Comparison of ENCODE assay signal across 8 cellular contexts in the genomic region with DNA sequence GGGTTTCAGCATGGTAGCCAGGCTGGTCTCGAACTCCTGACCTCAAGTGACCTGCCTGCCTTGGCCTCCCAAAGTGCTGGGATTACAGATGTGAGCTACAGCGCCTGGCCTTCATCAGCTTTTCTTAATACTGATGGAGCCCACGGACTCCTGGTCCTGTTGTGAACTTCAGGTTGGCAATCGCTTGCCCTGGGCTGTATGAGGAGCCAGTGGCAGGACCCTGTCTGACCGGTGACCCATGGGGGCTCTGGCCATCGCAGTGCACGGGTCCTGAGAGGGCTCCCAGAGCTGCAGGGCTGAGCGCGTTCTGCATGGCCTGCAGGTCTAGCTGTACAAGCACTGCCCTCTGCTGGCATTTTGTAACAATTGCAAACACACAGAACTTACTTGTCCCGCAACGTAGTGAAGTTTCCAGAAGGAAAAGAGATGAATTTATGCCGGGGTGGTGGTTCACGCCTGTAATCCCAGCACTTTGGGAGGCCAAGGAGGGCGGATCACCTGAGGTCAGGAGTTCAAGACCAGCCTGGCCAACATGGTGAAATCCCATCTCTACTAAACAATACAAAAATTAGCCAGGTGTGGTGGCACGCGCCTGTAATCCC. TPM values are rescaled to one million over a fixed set of nuclear protein-coding genes. Genes with fewer than 3 reads are reported as not detected.
DNase-seq lines count a peak whose midpoint lies in the region; ATAC-seq, FAIRE-seq and TF ChIP-seq lines count a peak whose summit lies in the region.
"Not testable (repeated sequence)": the region's sequence is repeated elsewhere in the genome, so short reads cannot be mapped to it uniquely, and the experiment has no call there.

No MANE protein-coding gene starts in this region.

- not testable (repeated sequence) for H3K27me3 Mint-ChIP-seq in CD8-positive, alpha-beta memory T cell

- ATAC-seq in GM19455 (IDR thresholded peaks at IDR 0.05; ENCODE audit: unreplicated experiment) (peak; percentile 84), HG03565 (IDR thresholded peaks at IDR 0.05; ENCODE audit: unreplicated experiment) (peak; percentile 81)

- not testable (repeated sequence) for H3K27me3 ChIP-seq in CD8-positive, alpha-beta memory T cell (ENCODE audit: insufficient read depth, low read length, poor library complexity, severe bottlenecking); colonic mucosa

- peak overlapping the region in 1 of 8 donors; percentile 10 for H3K27ac Mint-ChIP-seq in CD8-positive, alpha-beta memory T cell

- H3K4me1 Mint-ChIP-seq in CD8-positive, alpha-beta memory T cell: not testable (repeated sequence)

- not testable (repeated sequence) for H3K4me1 ChIP-seq in CD8-positive, alpha-beta memory T cell (ENCODE audit: insufficient read depth, low read length); colonic mucosa; kidney (ENCODE audit: control insufficient read depth in 1 of 2, insufficient read depth in 1 of 2, low read depth in 1 of 2, low read length in 2 of 2)

- H3K27ac ChIP-seq in CD8-positive, alpha-beta memory T cell (ENCODE audit: low read depth, low read length); colonic mucosa; kidney (ENCODE audit: low read depth in 2 of 2, low read length in 2 of 2): not testable (repeated sequence)

- intact Hi-C loops in colonic mucosa (cut with DNase I) (loop anchor here (5.0 kb wide), 1 partner anchor 88 kb away; no protein-coding TSS in a partner anchor), kidney (cut with DNase I) (loop anchor here (10.0 kb wide), 1 partner anchor 126 kb away; no protein-coding TSS in a partner anchor)

- not testable (repeated sequence) for FAIRE-seq in kidney (lab: Jason Lieb, UNC)

- not testable (repeated sequence) for H3K36me3 ChIP-seq in CD8-positive, alpha-beta memory T cell (ENCODE audit: insufficient read depth, low read length); colonic mucosa; kidney (ENCODE audit: control insufficient read depth in 1 of 2, insufficient read depth in 2 of 2, low read length in 2 of 2)

- H3K9me3 ChIP-seq in CD8-positive, alpha-beta memory T cell (ENCODE audit: low read length); colonic mucosa; kidney (ENCODE audit: control insufficient read depth in 1 of 2, low read length in 2 of 2): not testable (repeated sequence)

- peak; percentile 33 to 71 (median 49) for DNase-seq in CD8-positive, alpha-beta memory T cell
- peak; percentile 19 for DNase-seq in NCI-H526 treated with DMSO at 0.1 percent for 48 hours (lab: John Stamatoyannopoulos, UW)
- DNase-seq in activated CD4-positive, alpha-beta T cell treated with anti-CD3 and anti-CD28 coated beads for 1 hour: peak; percentile 33
- peak; percentile 61 for DNase-seq in colonic mucosa
- DNase-seq in kidney: not testable (repeated sequence)
- peak; percentile 38 for DNase-seq in stimulated activated CD4-positive, alpha-beta T cell treated with anti-CD3 and anti-CD28 coated beads, Interleukin-12 subunit alpha, Interleukin-12 subunit beta, amount 100 ng/mL, for 4 hours

- CTCF ChIA-PET in CD8-positive, alpha-beta memory T cell (lab: Charles Lee): interaction anchor here (0.7 to 5.0 kb wide), 41 partner anchors 7 to 207 kb away, joined by 3 to 60 read pairs (median 4); a partner anchor contains a TSS

- H3K9me3 Mint-ChIP-seq in CD8-positive, alpha-beta memory T cell: not testable (repeated sequence)

- not testable (repeated sequence) for H3K36me3 Mint-ChIP-seq in CD8-positive, alpha-beta memory T cell

- TF ChIP-seq CTCF in colonic mucosa (IDR thresholded peaks at IDR 0.05) (peak; percentile 75), kidney (IDR thresholded peaks at IDR 0.05; ENCODE audit: borderline replicate concordance, extremely low read depth, insufficient read depth) (peak; percentile 93)

- not testable (repeated sequence) for H3K4me3 Mint-ChIP-seq in CD8-positive, alpha-beta memory T cell

- H3K9ac ChIP-seq in colonic mucosa (ENCODE audit: low read depth in 2 of 2, low read length in 2 of 2); kidney (ENCODE audit: low read length in 2 of 2): not testable (repeated sequence)

- POLR2A ChIA-PET in CD8-positive, alpha-beta memory T cell (lab: Charles Lee): not testable (repeated sequence)

- H3K4me3 ChIP-seq in CD8-positive, alpha-beta memory T cell (ENCODE audit: low read length); colonic mucosa; kidney (ENCODE audit: low read length in 2 of 2): not testable (repeated sequence)

RNA-seq across cellular contexts. Expression of a gene that starts 18.0 kb away (rescaled TPM):
- 10 to 100 TPM; 36.3 to 39.3 TPM for total RNA-seq in CD8-positive, alpha-beta memory T cell
- 62.1 TPM for polyA plus RNA-seq in CD8-positive, alpha-beta memory T cell
- total RNA-seq in colonic mucosa (100 to 1,000 TPM in 1 of 2 donors, 10 to 100 TPM in 1; 93.7 to 144 TPM), kidney (74.1 TPM)
- polyA plus RNA-seq in kidney (ENCODE audit: insufficient read depth, low read depth, low replicate concordance): 313 TPM

RNA-seq across cellular contexts. Expression of a gene that starts 58.4 kb away (rescaled TPM):
- total RNA-seq in CD8-positive, alpha-beta memory T cell: 10 to 100 TPM; 54.0 to 60.9 TPM
- polyA plus RNA-seq in CD8-positive, alpha-beta memory T cell: 43.3 TPM
- total RNA-seq in colonic mucosa (10 to 100 TPM; 65.0 to 73.3 TPM), kidney (48.3 TPM)
- 73.2 TPM for polyA plus RNA-seq in kidney (ENCODE audit: insufficient read depth, low read depth, low replicate concordance)
